Comparison of ENCODE assay signal across 2 cellular contexts in the genomic region with DNA sequence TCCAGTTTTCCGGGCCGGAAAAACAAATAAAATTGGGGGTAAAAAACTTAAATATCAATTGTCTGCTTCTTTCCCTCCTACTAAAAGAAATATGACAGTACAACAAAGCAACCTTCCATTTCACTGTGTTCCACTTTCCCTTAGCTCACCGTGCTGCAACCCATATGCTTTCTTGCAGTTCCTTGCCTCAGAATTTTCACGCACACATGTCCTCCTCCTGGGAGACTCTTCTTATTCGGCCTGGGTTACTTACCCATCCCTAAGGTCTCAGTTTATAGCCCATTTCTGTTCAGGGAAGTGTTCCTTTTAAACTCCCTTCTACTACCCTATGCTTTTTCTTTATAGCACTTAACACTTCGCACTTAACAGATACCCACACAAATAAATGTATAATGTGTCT.
TF ChIP-seq lines count a peak whose summit lies in the region.

No MANE protein-coding gene starts in this region.

TF ChIP-seq in A549, 52 proteins besides CTCF, POLR2A, EP300 and RAD21:
- TF ChIP-seq CBX2 (IDR thresholded peaks at IDR 0.05; ENCODE audit: borderline replicate concordance, low read depth) (no peak), HDAC2 (IDR thresholded peaks at IDR 0.05) (no peak), ZFP36 (IDR thresholded peaks at IDR 0.05; ENCODE audit: borderline replicate concordance, partially characterized antibody) (no peak), HOXA7 (CRISPR knock-in tag; IDR thresholded peaks at IDR 0.05) (no peak), ESRRA (IDR thresholded peaks at IDR 0.05; ENCODE audit: borderline replicate concordance, low read length) (no peak), NFE2L2 (conservative IDR thresholded peaks at IDR 0.05; ENCODE audit: low read length) (no peak), ZC3H11A (IDR thresholded peaks at IDR 0.05) (no peak), FOSB (CRISPR knock-in tag; IDR thresholded peaks at IDR 0.05) (no peak), RARB (CRISPR knock-in tag; IDR thresholded peaks at IDR 0.05) (no peak), PHF8 (IDR thresholded peaks at IDR 0.05; ENCODE audit: borderline replicate concordance, low read depth) (no peak), CEBPB (IDR thresholded peaks at IDR 0.05) (no peak), GATA3 (IDR thresholded peaks at IDR 0.05; ENCODE audit: borderline replicate concordance) (no peak), SREBF2 (IDR thresholded peaks at IDR 0.05) (no peak), CHD2 (IDR thresholded peaks at IDR 0.05; ENCODE audit: low read length, partially characterized antibody) (no peak), FOXS1 (CRISPR knock-in tag; IDR thresholded peaks at IDR 0.05) (no peak), RFX5 (IDR thresholded peaks at IDR 0.05) (no peak)
- TF ChIP-seq, protein P1, sequence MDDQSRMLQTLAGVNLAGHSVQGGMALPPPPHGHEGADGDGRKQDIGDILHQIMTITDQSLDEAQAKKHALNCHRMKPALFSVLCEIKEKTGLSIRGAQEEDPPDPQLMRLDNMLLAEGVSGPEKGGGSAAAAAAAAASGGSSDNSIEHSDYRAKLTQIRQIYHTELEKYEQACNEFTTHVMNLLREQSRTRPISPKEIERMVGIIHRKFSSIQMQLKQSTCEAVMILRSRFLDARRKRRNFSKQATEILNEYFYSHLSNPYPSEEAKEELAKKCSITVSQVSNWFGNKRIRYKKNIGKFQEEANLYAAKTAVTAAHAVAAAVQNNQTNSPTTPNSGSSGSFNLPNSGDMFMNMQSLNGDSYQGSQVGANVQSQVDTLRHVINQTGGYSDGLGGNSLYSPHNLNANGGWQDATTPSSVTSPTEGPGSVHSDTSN (IDR thresholded peaks at IDR 0.05), result no peak

TF ChIP-seq in IMR-90, 13 proteins besides CTCF, POLR2A, EP300 and RAD21:
- TF ChIP-seq, protein P2, sequence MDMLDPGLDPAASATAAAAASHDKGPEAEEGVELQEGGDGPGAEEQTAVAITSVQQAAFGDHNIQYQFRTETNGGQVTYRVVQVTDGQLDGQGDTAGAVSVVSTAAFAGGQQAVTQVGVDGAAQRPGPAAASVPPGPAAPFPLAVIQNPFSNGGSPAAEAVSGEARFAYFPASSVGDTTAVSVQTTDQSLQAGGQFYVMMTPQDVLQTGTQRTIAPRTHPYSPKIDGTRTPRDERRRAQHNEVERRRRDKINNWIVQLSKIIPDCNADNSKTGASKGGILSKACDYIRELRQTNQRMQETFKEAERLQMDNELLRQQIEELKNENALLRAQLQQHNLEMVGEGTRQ (IDR thresholded peaks at IDR 0.05; ENCODE audit: low read depth, low read length), result no peak
- TF ChIP-seq, protein P3, sequence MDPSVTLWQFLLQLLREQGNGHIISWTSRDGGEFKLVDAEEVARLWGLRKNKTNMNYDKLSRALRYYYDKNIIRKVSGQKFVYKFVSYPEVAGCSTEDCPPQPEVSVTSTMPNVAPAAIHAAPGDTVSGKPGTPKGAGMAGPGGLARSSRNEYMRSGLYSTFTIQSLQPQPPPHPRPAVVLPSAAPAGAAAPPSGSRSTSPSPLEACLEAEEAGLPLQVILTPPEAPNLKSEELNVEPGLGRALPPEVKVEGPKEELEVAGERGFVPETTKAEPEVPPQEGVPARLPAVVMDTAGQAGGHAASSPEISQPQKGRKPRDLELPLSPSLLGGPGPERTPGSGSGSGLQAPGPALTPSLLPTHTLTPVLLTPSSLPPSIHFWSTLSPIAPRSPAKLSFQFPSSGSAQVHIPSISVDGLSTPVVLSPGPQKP (IDR thresholded peaks at IDR 0.05; ENCODE audit: borderline replicate concordance, low read depth, low read length), result no peak
TF ChIP-seq in IMR-90: peak in this region for 0.
